Comparison of ENCODE assay signal across 23 cellular contexts in genomic region chr11:8043756-8044155, GRCh38. TPM values are rescaled to one million over a fixed set of nuclear protein-coding genes. Genes with fewer than 3 reads are reported as not detected.
"Had no signal": no experiment of that assay in that cellular context is flagged by ENCODE, and none has a peak within 500 bp of the region (broad histone marks: within the 10 kb centered on the region; RNA-seq: fewer than 3 reads in every experiment).

No MANE protein-coding gene starts in this region.

- ATAC-seq: natural killer cell; psoas muscle; right cardiac atrium; right lobe of liver; stimulated activated effector memory CD8-positive, alpha-beta T cell treated with anti-CD3 and anti-CD28 coated beads, Interleukin-12 subunit alpha, Interleukin-12 subunit beta, amount 100 ng/mL, for 72 hours; stimulated activated naive B cell treated with anti-CD40 and anti-IgM and Interleukin-4, amounts not matched to agents 10 μg/mL and 1 μg/mL and 100 μg/mL, for 72 hours; upper lobe of right lung had no signal

- DNase-seq: natural killer cell; occipital lobe; ovary; posterior cingulate gyrus; psoas muscle; right cardiac atrium; right lobe of liver; sigmoid colon; small intestine; stimulated activated CD4-positive, alpha-beta T cell treated with anti-CD3 and anti-CD28 coated beads, Interleukin-15, amount 100 ng/mL, for 24 hours; stimulated activated CD4-positive, alpha-beta T cell treated with anti-CD3 and anti-CD28 coated beads, Interleukin-2, amount 100 ng/mL, for 24 hours; stimulated activated CD4-positive, alpha-beta T cell treated with anti-CD3 and anti-CD28 coated beads, Interleukin-2, amount 100 ng/mL, for 48 hours; stimulated activated CD4-positive, alpha-beta T cell treated with anti-CD3 and anti-CD28 coated beads, Interleukin-4, amount 100 ng/mL, for 24 hours; stimulated activated naive B cell treated with anti-CD40 and anti-IgM and Interleukin-4, amounts not matched to agents 10 μg/mL and 1 μg/mL and 100 μg/mL, for 72 hours; stimulated activated naive CD4-positive, alpha-beta T cell treated with Interleukin-2 at 50 U/mL for 16 hours; stomach; testis; tibial artery; transverse colon; upper lobe of right lung; uterus had no signal

- H3K4me3 ChIP-seq: neural progenitor cell, ovary, psoas muscle, right lobe of liver, sigmoid colon, stomach, testis, tibial artery, transverse colon, upper lobe of right lung, uterus had no signal

RNA-seq across cellular contexts. Expression of gene TUB, which starts 37.3 kb away (rescaled TPM):
- total RNA-seq: natural killer cell had no signal
